In genomic region chr6:30877419-30878262, GRCh38 we compare ENCODE assay signal across 1 cellular context.
TF ChIP-seq lines count a peak whose summit lies in the region.

No MANE protein-coding gene starts in this region.

TF ChIP-seq in HepG2, 621 proteins besides CTCF, POLR2A, EP300 and RAD21 (continued from another document and continues in another):
- 0 out of 2 replicates have a peak, but pooled peaks have one; percentile 47 for TF ChIP-seq ISL2 (CRISPR knock-in tag; IDR thresholded peaks at IDR 0.05)
- 0 out of 2 replicates have a peak, but pooled peaks have one; percentile 38 for TF ChIP-seq ZNF792 (CRISPR knock-in tag; IDR thresholded peaks at IDR 0.05)
- TF ChIP-seq ZNF776 (CRISPR knock-in tag; IDR thresholded peaks at IDR 0.05) = 0 out of 2 replicates have a peak, but pooled peaks have one; percentile 34
- TF ChIP-seq ZNF616 (CRISPR knock-in tag; IDR thresholded peaks at IDR 0.05; ENCODE audit: low read depth) = no peak
- no peak; the same call in 1 of the 2 replicates for TF ChIP-seq MYC (CRISPR knock-in tag; IDR thresholded peaks at IDR 0.05; ENCODE audit: borderline replicate concordance)
- TF ChIP-seq ZHX1 (CRISPR knock-in tag; IDR thresholded peaks at IDR 0.05; ENCODE audit: low read depth) = no peak
- no peak for TF ChIP-seq ZC3H13 (CRISPR knock-in tag; IDR thresholded peaks at IDR 0.05)
- TF ChIP-seq ADNP (CRISPR knock-in tag; IDR thresholded peaks at IDR 0.05) = no peak
- peak; percentile 76 for TF ChIP-seq ZBTB7B (CRISPR knock-in tag; IDR thresholded peaks at IDR 0.05)
- no peak for TF ChIP-seq ZNF781 (CRISPR knock-in tag; IDR thresholded peaks at IDR 0.05; ENCODE audit: borderline replicate concordance, not compliant biosample characterization)
- peak; percentile 51; the same call in 1 of the 2 replicates for TF ChIP-seq ZNF598 (CRISPR knock-in tag; IDR thresholded peaks at IDR 0.05; ENCODE audit: borderline replicate concordance)
- no peak for TF ChIP-seq ZNF251 (CRISPR knock-in tag; IDR thresholded peaks at IDR 0.05)
- no peak; the same call in 1 of the 2 replicates for TF ChIP-seq ZHX2 (IDR thresholded peaks at IDR 0.05; ENCODE audit: low read depth)
- no peak for TF ChIP-seq ZHX2 (CRISPR knock-in tag; IDR thresholded peaks at IDR 0.05; ENCODE audit: borderline replicate concordance)
- TF ChIP-seq, protein P1, sequence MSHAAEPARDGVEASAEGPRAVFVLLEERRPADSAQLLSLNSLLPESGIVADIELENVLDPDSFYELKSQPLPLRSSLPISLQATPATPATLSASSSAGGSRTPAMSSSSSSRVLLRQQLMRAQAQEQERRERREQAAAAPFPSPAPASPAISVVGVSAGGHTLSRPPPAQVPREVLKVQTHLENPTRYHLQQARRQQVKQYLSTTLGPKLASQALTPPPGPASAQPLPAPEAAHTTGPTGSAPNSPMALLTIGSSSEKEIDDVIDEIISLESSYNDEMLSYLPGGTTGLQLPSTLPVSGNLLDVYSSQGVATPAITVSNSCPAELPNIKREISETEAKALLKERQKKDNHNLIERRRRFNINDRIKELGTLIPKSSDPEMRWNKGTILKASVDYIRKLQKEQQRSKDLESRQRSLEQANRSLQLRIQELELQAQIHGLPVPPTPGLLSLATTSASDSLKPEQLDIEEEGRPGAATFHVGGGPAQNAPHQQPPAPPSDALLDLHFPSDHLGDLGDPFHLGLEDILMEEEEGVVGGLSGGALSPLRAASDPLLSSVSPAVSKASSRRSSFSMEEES (CRISPR knock-in tag; IDR thresholded peaks at IDR 0.05) = peak; percentile 49; the same call in 1 of the 2 replicates
- TF ChIP-seq ZNF773 (CRISPR knock-in tag; IDR thresholded peaks at IDR 0.05; ENCODE audit: borderline replicate concordance) = no peak
- TF ChIP-seq KDM4B (CRISPR knock-in tag; IDR thresholded peaks at IDR 0.05) = peak; percentile 83; the same call in 1 of the 2 replicates
- TF ChIP-seq, protein P2, sequence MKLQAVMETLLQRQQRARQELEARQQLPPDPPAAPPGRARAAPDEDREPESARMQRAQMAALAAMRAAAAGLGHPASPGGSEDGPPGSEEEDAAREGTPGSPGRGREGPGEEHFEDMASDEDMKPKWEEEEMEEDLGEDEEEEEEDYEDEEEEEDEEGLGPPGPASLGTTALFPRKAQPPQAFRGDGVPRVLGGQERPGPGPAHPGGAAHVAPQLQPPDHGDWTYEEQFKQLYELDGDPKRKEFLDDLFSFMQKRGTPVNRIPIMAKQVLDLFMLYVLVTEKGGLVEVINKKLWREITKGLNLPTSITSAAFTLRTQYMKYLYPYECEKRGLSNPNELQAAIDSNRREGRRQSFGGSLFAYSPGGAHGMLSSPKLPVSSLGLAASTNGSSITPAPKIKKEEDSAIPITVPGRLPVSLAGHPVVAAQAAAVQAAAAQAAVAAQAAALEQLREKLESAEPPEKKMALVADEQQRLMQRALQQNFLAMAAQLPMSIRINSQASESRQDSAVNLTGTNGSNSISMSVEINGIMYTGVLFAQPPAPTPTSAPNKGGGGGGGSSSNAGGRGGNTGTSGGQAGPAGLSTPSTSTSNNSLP (IDR thresholded peaks at IDR 0.05; ENCODE audit: low read depth, low read length) = peak; percentile 83
- TF ChIP-seq, protein P3, sequence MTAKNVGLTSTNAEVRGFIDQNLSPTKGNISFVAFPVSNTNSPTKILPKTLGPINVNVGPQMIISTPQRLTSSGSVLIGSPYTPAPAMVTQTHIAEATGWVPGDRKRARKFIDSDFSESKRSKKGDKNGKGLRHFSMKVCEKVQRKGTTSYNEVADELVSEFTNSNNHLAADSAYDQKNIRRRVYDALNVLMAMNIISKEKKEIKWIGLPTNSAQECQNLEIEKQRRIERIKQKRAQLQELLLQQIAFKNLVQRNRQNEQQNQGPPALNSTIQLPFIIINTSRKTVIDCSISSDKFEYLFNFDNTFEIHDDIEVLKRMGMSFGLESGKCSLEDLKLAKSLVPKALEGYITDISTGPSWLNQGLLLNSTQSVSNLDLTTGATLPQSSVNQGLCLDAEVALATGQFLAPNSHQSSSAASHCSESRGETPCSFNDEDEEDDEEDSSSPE (CRISPR knock-in tag; IDR thresholded peaks at IDR 0.05) = 0 out of 2 replicates have a peak, but pooled peaks have one; percentile 30
- no peak for TF ChIP-seq RORA (CRISPR knock-in tag; IDR thresholded peaks at IDR 0.05)
- peak; percentile 39; the same call in 1 of the 3 replicates for TF ChIP-seq MXI1 (IDR thresholded peaks at IDR 0.05; ENCODE audit: borderline replicate concordance, low read depth, low read length)
- TF ChIP-seq MED13 (CRISPR knock-in tag; IDR thresholded peaks at IDR 0.05) = no peak
- peak; percentile 94 for TF ChIP-seq ZNF501 (CRISPR knock-in tag; IDR thresholded peaks at IDR 0.05)
- TF ChIP-seq HDAC1 (CRISPR knock-in tag; IDR thresholded peaks at IDR 0.05) = peak; percentile 44
- TF ChIP-seq PRPF4 (IDR thresholded peaks at IDR 0.05; ENCODE audit: low read depth, low read length, poor library complexity, severe bottlenecking) = no peak
- no peak for TF ChIP-seq BRF2 (CRISPR knock-in tag; IDR thresholded peaks at IDR 0.05)
- TF ChIP-seq, protein P4, sequence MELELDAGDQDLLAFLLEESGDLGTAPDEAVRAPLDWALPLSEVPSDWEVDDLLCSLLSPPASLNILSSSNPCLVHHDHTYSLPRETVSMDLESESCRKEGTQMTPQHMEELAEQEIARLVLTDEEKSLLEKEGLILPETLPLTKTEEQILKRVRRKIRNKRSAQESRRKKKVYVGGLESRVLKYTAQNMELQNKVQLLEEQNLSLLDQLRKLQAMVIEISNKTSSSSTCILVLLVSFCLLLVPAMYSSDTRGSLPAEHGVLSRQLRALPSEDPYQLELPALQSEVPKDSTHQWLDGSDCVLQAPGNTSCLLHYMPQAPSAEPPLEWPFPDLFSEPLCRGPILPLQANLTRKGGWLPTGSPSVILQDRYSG (CRISPR knock-in tag; IDR thresholded peaks at IDR 0.05) = no peak
- no peak for TF ChIP-seq ZFP37 (CRISPR knock-in tag; IDR thresholded peaks at IDR 0.05; ENCODE audit: borderline replicate concordance)
- TF ChIP-seq GTF2F1 (IDR thresholded peaks at IDR 0.05; ENCODE audit: low read length) = no peak
- peak; percentile 99 for TF ChIP-seq SMC3 (IDR thresholded peaks at IDR 0.05; ENCODE audit: low read length)
- TF ChIP-seq RCOR2 (CRISPR knock-in tag; IDR thresholded peaks at IDR 0.05) = 0 out of 2 replicates have a peak, but pooled peaks have one; percentile 45
- no peak for TF ChIP-seq ZNF280B (CRISPR knock-in tag; IDR thresholded peaks at IDR 0.05; ENCODE audit: borderline replicate concordance)
- no peak for TF ChIP-seq DDIT3 (CRISPR knock-in tag; IDR thresholded peaks at IDR 0.05)
- TF ChIP-seq ZNF574 (CRISPR knock-in tag; IDR thresholded peaks at IDR 0.05) = peak; percentile 56; the same call in 1 of the 2 replicates
- no peak for TF ChIP-seq ZNF296 (CRISPR knock-in tag; conservative IDR thresholded peaks at IDR 0.05)
- TF ChIP-seq RELA (CRISPR knock-in tag; IDR thresholded peaks at IDR 0.05) = no peak
- 0 out of 2 replicates have a peak, but pooled peaks have one; percentile 21 for TF ChIP-seq ZSCAN25 (CRISPR knock-in tag; IDR thresholded peaks at IDR 0.05)
- TF ChIP-seq ZNF7 (CRISPR knock-in tag; IDR thresholded peaks at IDR 0.05) = no peak
- TF ChIP-seq RFX1 (IDR thresholded peaks at IDR 0.05) = no peak
